In genomic region chr16:8476824-8477223, GRCh38 we compare ENCODE assay signal across 7 cellular contexts.
"Had no signal": no experiment of that assay in that cellular context is flagged by ENCODE, and none has a peak within 500 bp of the region (broad histone marks: within the 10 kb centered on the region; RNA-seq: fewer than 3 reads in every experiment).

No MANE protein-coding gene starts in this region.

- FAIRE-seq: HepG2 had no signal

- ATAC-seq: HCT116, HepG2 had no signal

- DNase-seq: GM23248, GOT3, H7, HFFc6, KBM-7 had no signal
